ENCODE assay signal across 1 cellular context in genomic region chr16:19711643-19712042, GRCh38.
TF ChIP-seq lines count a peak whose summit lies in the region.

No MANE protein-coding gene starts in this region.

TF ChIP-seq in HepG2, 621 proteins besides CTCF, POLR2A, EP300 and RAD21 (continued from another document):
- TF ChIP-seq ZNF280D (CRISPR knock-in tag; IDR thresholded peaks at IDR 0.05) (no peak), ZNF350 (CRISPR knock-in tag; IDR thresholded peaks at IDR 0.05; ENCODE audit: borderline replicate concordance, low read depth) (no peak), TFDP1 (CRISPR knock-in tag; IDR thresholded peaks at IDR 0.05; ENCODE audit: borderline replicate concordance) (0 out of 2 replicates have a peak, but pooled peaks have one; percentile 19), ZBTB4 (CRISPR knock-in tag; IDR thresholded peaks at IDR 0.05; ENCODE audit: borderline replicate concordance) (0 out of 2 replicates have a peak, but pooled peaks have one; percentile 26), NFE2L1 (CRISPR knock-in tag; IDR thresholded peaks at IDR 0.05; ENCODE audit: borderline replicate concordance) (0 out of 2 replicates have a peak, but pooled peaks have one; percentile 20), RBM22 (optimal IDR thresholded peaks at IDR 0.05; ENCODE audit: low read length) (peak; percentile 77), SP5 (CRISPR knock-in tag; IDR thresholded peaks at IDR 0.05; ENCODE audit: borderline replicate concordance, low read depth) (no peak), RBFOX2 (IDR thresholded peaks at IDR 0.05; ENCODE audit: low read depth, low read length) (0 out of 2 replicates have a peak, but pooled peaks have one; percentile 2), DMTF1 (CRISPR knock-in tag; IDR thresholded peaks at IDR 0.05) (no peak), ZNF720 (CRISPR knock-in tag; IDR thresholded peaks at IDR 0.05) (0 out of 2 replicates have a peak, but pooled peaks have one; percentile 41), AHR (CRISPR knock-in tag; IDR thresholded peaks at IDR 0.05) (peak; percentile 48; the same call in 1 of the 2 replicates), ZNF589 (CRISPR knock-in tag; conservative IDR thresholded peaks at IDR 0.05) (no peak), ZNF264 (CRISPR knock-in tag; IDR thresholded peaks at IDR 0.05) (no peak), ZNF30 (CRISPR knock-in tag; IDR thresholded peaks at IDR 0.05) (peak; percentile 71; the same call in 1 of the 2 replicates), DZIP1 (CRISPR knock-in tag; IDR thresholded peaks at IDR 0.05) (peak; percentile 83; the same call in 1 of the 2 replicates), ZC3H13 (CRISPR knock-in tag; IDR thresholded peaks at IDR 0.05) (no peak), PITX1 (CRISPR knock-in tag; IDR thresholded peaks at IDR 0.05) (0 out of 2 replicates have a peak, but pooled peaks have one; percentile 5), NFKBIZ (CRISPR knock-in tag; IDR thresholded peaks at IDR 0.05) (no peak), FOXO4 (CRISPR knock-in tag; conservative IDR thresholded peaks at IDR 0.05) (0 out of 2 replicates have a peak, but pooled peaks have one; percentile 63), TEAD3 (CRISPR knock-in tag; optimal IDR thresholded peaks at IDR 0.05; ENCODE audit: borderline replicate concordance) (peak; percentile 14), ZNF34 (CRISPR knock-in tag; IDR thresholded peaks at IDR 0.05; ENCODE audit: borderline replicate concordance) (no peak)
